13 cellular contexts compared by ENCODE assay signal in the genomic region with DNA sequence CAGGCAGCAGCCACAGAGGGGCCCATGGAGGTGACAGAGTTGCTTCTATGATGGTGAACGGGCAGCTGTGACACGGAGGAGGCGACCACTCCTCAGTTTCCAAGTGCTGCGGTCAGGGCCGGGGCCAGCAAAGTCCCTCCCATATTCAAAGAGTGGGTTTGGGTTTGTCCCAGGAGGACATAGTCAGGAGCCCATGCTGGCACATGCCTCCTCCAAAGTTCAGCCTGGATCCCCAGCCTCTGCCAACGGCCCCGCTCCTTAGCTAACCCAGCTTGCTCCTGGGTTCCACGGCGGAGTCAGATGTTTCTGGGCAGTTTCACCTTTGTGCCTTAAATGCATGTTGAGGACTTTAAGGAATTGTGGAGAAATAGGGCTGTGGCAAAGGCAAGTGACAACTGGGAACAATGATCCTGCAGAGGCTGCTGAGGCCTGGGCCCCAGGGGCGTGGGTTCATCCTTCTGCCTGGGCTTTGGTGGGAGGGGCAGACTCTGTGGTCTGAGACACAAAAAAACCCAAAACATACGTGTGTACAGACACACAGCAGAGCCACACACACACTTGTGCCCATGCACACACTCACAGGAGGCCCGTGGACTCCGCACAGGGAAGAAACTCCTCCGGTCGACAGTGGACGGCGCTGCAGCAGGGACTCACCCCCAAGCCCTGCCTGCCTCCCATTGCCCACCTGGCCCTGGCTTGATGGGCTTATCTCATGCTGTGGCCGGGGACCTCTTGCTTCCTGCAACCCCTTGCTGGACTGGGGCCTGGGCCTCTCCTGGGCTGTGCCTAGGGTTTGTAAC.
"Had no signal": no experiment of that assay in that cellular context is flagged by ENCODE, and none has a peak within 500 bp of the region (broad histone marks: within the 10 kb centered on the region; RNA-seq: fewer than 3 reads in every experiment).

No MANE protein-coding gene starts in this region.

- DNase-seq: activated CD4-positive, alpha-beta T cell treated with anti-CD3 and anti-CD28 coated beads for 48 hours; activated CD8-positive, alpha-beta T cell treated with anti-CD3 and anti-CD28 coated beads for 36 hours; activated gamma-delta T cell; activated T-cell treated with anti-CD3 and anti-CD28 coated beads, Interleukin-2, amount 50 U/mL, for 4 hours; foreskin melanocyte; naive B cell; stimulated activated naive CD8-positive, alpha-beta T cell treated with anti-CD3 and anti-CD28 coated beads, Interleukin-15, amount 100 ng/mL, for 72 hours; T-helper 2 cell had no signal

- H3K36me3 ChIP-seq: ascending aorta, breast epithelium, upper lobe of right lung had no signal

- H3K27ac ChIP-seq: ascending aorta, breast epithelium, epithelial cell of prostate, parathyroid adenoma, upper lobe of right lung had no signal

- H3K4me1 ChIP-seq: ascending aorta, breast epithelium, parathyroid adenoma, upper lobe of right lung had no signal

- H3K4me3 ChIP-seq: ascending aorta, breast epithelium, upper lobe of right lung had no signal

- H3K9me3 ChIP-seq: ascending aorta, upper lobe of right lung had no signal

- H3K27me3 ChIP-seq: ascending aorta, breast epithelium had no signal

- ATAC-seq: activated CD8-positive, alpha-beta T cell treated with anti-CD3 and anti-CD28 coated beads for 36 hours; activated T-cell treated with anti-CD3 and anti-CD28 coated beads, Interleukin-2, amount 50 U/mL, for 4 hours; stimulated activated naive CD8-positive, alpha-beta T cell treated with anti-CD3 and anti-CD28 coated beads, Interleukin-15, amount 100 ng/mL, for 72 hours; upper lobe of right lung had no signal
